Comparison of ENCODE assay signal across 17 cellular contexts in the genomic region with DNA sequence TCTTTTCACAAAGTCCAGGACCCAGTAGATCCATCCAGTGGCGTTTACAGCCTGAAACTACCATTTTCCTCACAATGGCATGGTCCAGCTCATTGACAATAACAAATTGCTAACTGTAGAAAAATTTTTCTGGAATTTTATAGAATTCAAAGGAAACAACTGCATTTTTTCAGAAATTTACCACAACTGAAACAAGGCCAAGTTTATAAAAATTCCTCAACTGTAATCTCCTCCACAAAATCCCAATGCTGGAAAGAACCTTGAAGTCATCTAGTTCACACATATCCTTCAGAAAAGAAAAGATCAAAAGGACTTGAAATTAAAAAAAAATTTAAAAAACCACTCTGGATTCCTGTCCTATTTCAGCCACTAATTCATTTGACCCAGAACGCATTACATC.
DNase-seq lines count a peak whose midpoint lies in the region; ATAC-seq, FAIRE-seq and TF ChIP-seq lines count a peak whose summit lies in the region.
"Had no signal": no experiment of that assay in that cellular context is flagged by ENCODE, and none has a peak within 500 bp of the region (broad histone marks: within the 10 kb centered on the region; RNA-seq: fewer than 3 reads in every experiment).

No MANE protein-coding gene starts in this region.

- H3K4me1 ChIP-seq in GM23248 (ENCODE audit: insufficient read depth) (peaks cover 20% of the 10 kb centered on the region), astrocyte (ENCODE audit: insufficient read depth, low read length) (peaks cover 11% of the 10 kb centered on the region), neural progenitor cell (no peaks in the 10 kb centered on the region)
- H3K4me1 ChIP-seq: SJCRH30 had no signal

- no peaks in the 10 kb centered on the region for H3K36me3 Mint-ChIP-seq in astrocyte (ENCODE audit: low read depth, unreplicated experiment)
- H3K36me3 Mint-ChIP-seq in neural progenitor cell: no peaks in the 10 kb centered on the region

- peaks cover 10% of the 10 kb centered on the region for H3F3A ChIP-seq in GM23248 (ENCODE audit: insufficient read depth)
- H3F3A ChIP-seq in neural progenitor cell (ENCODE audit: low read depth): no peaks in the 10 kb centered on the region

- FAIRE-seq in astrocyte (lab: Jason Lieb, UNC) (no peak), GM12891 (lab: Jason Lieb, UNC) (no peak)
- FAIRE-seq: G401.6, GM19239, H1 had no signal

- H3K9me3 Mint-ChIP-seq in astrocyte (ENCODE audit: unreplicated experiment) (no peaks in the 10 kb centered on the region), neural progenitor cell (no peaks in the 10 kb centered on the region)

- H3K4me1 Mint-ChIP-seq in astrocyte (ENCODE audit: low read depth, unreplicated experiment) (peaks cover 13% of the 10 kb centered on the region), neural progenitor cell (no peaks in the 10 kb centered on the region)

- H3K27ac ChIP-seq in GM23248 (no peak overlapping the region), astrocyte (ENCODE audit: low read depth, low read length) (no peak overlapping the region), neural progenitor cell (no peak overlapping the region)
- H3K27ac ChIP-seq: C4-2B, KMS-11, PC-9, SJCRH30 had no signal

- no peaks in the 10 kb centered on the region for H3K27me3 Mint-ChIP-seq in astrocyte (ENCODE audit: low read depth, unreplicated experiment)
- no peaks in the 10 kb centered on the region for H3K27me3 Mint-ChIP-seq in neural progenitor cell (ENCODE audit: insufficient read depth, low read depth)

- H3K9me3 ChIP-seq in GM23248 (ENCODE audit: low read depth) (no peaks in the 10 kb centered on the region), astrocyte (ENCODE audit: insufficient read depth, low read depth, low read length) (peaks cover 2% of the 10 kb centered on the region), neural progenitor cell (ENCODE audit: low read depth) (no peaks in the 10 kb centered on the region)
- H3K9me3 ChIP-seq: SJCRH30 had no signal

- H2AFZ ChIP-seq in GM23248 (no peak overlapping the region), astrocyte (ENCODE audit: low read depth, low read length) (no peak overlapping the region), neural progenitor cell (replicated peaks) (no peak overlapping the region)
- H2AFZ ChIP-seq: PC-9 had no signal

- H3K79me2 ChIP-seq in GM23248 (ENCODE audit: insufficient read depth) (no peaks in the 10 kb centered on the region), astrocyte (ENCODE audit: insufficient read depth, low read length) (no peaks in the 10 kb centered on the region), neural progenitor cell (ENCODE audit: low read depth) (no peaks in the 10 kb centered on the region)

- H3K4me2 ChIP-seq in GM23248 (ENCODE audit: unreplicated experiment) (peak overlapping the region; percentile 32), astrocyte (ENCODE audit: low read length) (no peak overlapping the region), neural progenitor cell (no peak overlapping the region)
- H3K4me2 ChIP-seq: KMS-11, PC-9 had no signal

- WGBS in GM23248 (ENCODE audit: low coverage in 1 of 2, low lambda C conversion rate in 2 of 2, missing lambda C conversion rate in 2 of 2), 2 experiments: 55 to 61% methylated on average over 2 of the region's 2 CpGs

- H4K20me1 ChIP-seq in GM23248 (ENCODE audit: insufficient read depth) (no peaks in the 10 kb centered on the region), astrocyte (ENCODE audit: insufficient read depth, low read length) (no peaks in the 10 kb centered on the region), neural progenitor cell (ENCODE audit: low read depth) (no peaks in the 10 kb centered on the region)

- H3K9ac ChIP-seq in GM23248: no peak overlapping the region
- no peak overlapping the region for H3K9ac ChIP-seq in astrocyte (ENCODE audit: low read length)
- no peak overlapping the region for H3K9ac ChIP-seq in neural progenitor cell
- H3K9ac ChIP-seq: KMS-11 had no signal

- TF ChIP-seq CTCF in astrocyte (IDR thresholded peaks at IDR 0.05; ENCODE audit: insufficient read depth, low read depth, low read length) (no peak), fibroblast of mammary gland (conservative IDR thresholded peaks at IDR 0.05; ENCODE audit: control insufficient read depth, insufficient read depth, low read depth, low read length) (no peak), neural progenitor cell (IDR thresholded peaks at IDR 0.05) (no peak)

- H3K36me3 ChIP-seq in GM23248 (ENCODE audit: low read depth) (no peaks in the 10 kb centered on the region), astrocyte (ENCODE audit: insufficient read depth, low read length) (no peaks in the 10 kb centered on the region), neural progenitor cell (no peaks in the 10 kb centered on the region)
- H3K36me3 ChIP-seq: SJCRH30 had no signal

- H3K4me3 ChIP-seq in GM23248 (no peak overlapping the region), astrocyte (ENCODE audit: insufficient read depth, low read depth, low read length) (no peak overlapping the region), fibroblast of mammary gland (ENCODE audit: control insufficient read depth, low read depth, low read length) (no peak overlapping the region), neural progenitor cell (no peak overlapping the region)
- H3K4me3 ChIP-seq: PC-9, SJCRH30 had no signal

- ATAC-seq in HG02798 (IDR thresholded peaks at IDR 0.05; ENCODE audit: poor library complexity, unreplicated experiment): no peak

- H3K4me3 Mint-ChIP-seq in astrocyte (ENCODE audit: unreplicated experiment) (no peak overlapping the region), neural progenitor cell (no peak overlapping the region)

- in situ Hi-C loops in GM23248 (cut with MboI): no loop called here

- peak overlapping the region; percentile 59 for H3K27ac Mint-ChIP-seq in astrocyte (ENCODE audit: unreplicated experiment)
- no peak overlapping the region for H3K27ac Mint-ChIP-seq in neural progenitor cell

- DNase-seq in GM23248 (peak; percentile 11), astrocyte (ENCODE audit: low read depth) (peak; percentile 80), fibroblast of mammary gland (ENCODE audit: low read depth) (peak; percentile 6), NCI-H2081 (lab: John Stamatoyannopoulos, UW) (no peak), neural progenitor cell (ENCODE audit: low spot score) (no peak), GM12891 (ENCODE audit: insufficient read length, low spot score) (no peak)
- DNase-seq: DMS79 treated with DMSO at 0.1 percent for 48 hours, NCI-H187, NCI-H2227 treated with DMSO at 0.1 percent for 48 hours, PC-9, SJCRH30 had no signal

- no peaks in the 10 kb centered on the region for H3K9me2 ChIP-seq in GM23248 (ENCODE audit: insufficient read depth)

- no peaks in the 10 kb centered on the region for H3K27me3 ChIP-seq in GM23248 (replicated peaks; ENCODE audit: insufficient read depth)
- no peaks in the 10 kb centered on the region for H3K27me3 ChIP-seq in astrocyte (ENCODE audit: insufficient read depth, low read length)
- no peaks in the 10 kb centered on the region for H3K27me3 ChIP-seq in neural progenitor cell
- H3K27me3 ChIP-seq: SJCRH30 had no signal

- TF ChIP-seq POLR2A in GM12891 (IDR thresholded peaks at IDR 0.05; ENCODE audit: low read depth, low read length): no peak

TF ChIP-seq in GM12891, 5 proteins besides CTCF, POLR2A, EP300 and RAD21:
- TF ChIP-seq TAF1 (IDR thresholded peaks at IDR 0.05; ENCODE audit: low read depth, low read length) (no peak), PAX5 (IDR thresholded peaks at IDR 0.05; ENCODE audit: insufficient read depth, low read length, severe bottlenecking) (no peak), POU2F2 (IDR thresholded peaks at IDR 0.05; ENCODE audit: low read depth, low read length) (no peak), SPI1 (IDR thresholded peaks at IDR 0.05; ENCODE audit: low read depth, low read length) (no peak), POLR2AphosphoS5 (IDR thresholded peaks at IDR 0.05; ENCODE audit: low read depth, low read length) (no peak)

Comparison
In these comparisons a context has a peak if more than half of its experiments do, and no peak if none do; other contexts are left out.
1. DNase-seq: peak in GM23248 (single experiment), astrocyte (single experiment) and fibroblast of mammary gland (single experiment); none in NCI-H2081 (0 of 2), neural progenitor cell (single experiment) and GM12891 (single experiment).